21 cellular contexts compared by ENCODE assay signal in genomic region chr6:53829698-53830221, GRCh38. TPM values are rescaled to one million over a fixed set of nuclear protein-coding genes. Genes with fewer than 3 reads are reported as not detected.
DNase-seq lines count a peak whose midpoint lies in the region; ATAC-seq, FAIRE-seq and TF ChIP-seq lines count a peak whose summit lies in the region.
"Had no signal": no experiment of that assay in that cellular context is flagged by ENCODE, and none has a peak within 500 bp of the region (broad histone marks: within the 10 kb centered on the region; RNA-seq: fewer than 3 reads in every experiment).

No MANE protein-coding gene starts in this region.

- H3K27ac ChIP-seq in left lung (no peak overlapping the region), smooth muscle cell (ENCODE audit: low read depth) (peak overlapping the region; percentile 58), body of pancreas (peak overlapping the region in 1 of 4 donors; percentile 23), spleen (no peak overlapping the region)
- H3K27ac ChIP-seq: suprapubic skin had no signal

- H3K4me1 ChIP-seq in left lung (no peaks in the 10 kb centered on the region), smooth muscle cell (ENCODE audit: low read depth) (peaks cover 24% of the 10 kb centered on the region), body of pancreas (peaks cover 35% of the 10 kb centered on the region), spleen (no peaks in the 10 kb centered on the region)

- H3K4me3 Mint-ChIP-seq in brain = peak overlapping the region in 1 of 5 experiments; percentile 13
- H3K4me3 Mint-ChIP-seq: activated CD8-positive, alpha-beta memory T cell treated with anti-CD3 and anti-CD28 coated beads, Interleukin-2, amount 10 ng/mL, durations not matched to agents 7 days and 5 days; CD4-positive, CD25-positive, alpha-beta regulatory T cell had no signal

- no peaks in the 10 kb centered on the region for H3K36me3 Mint-ChIP-seq in brain
- H3K36me3 Mint-ChIP-seq: activated CD8-positive, alpha-beta memory T cell treated with anti-CD3 and anti-CD28 coated beads, Interleukin-2, amount 10 ng/mL, durations not matched to agents 7 days and 5 days; activated naive CD4-positive, alpha-beta T cell treated with anti-CD3 and anti-CD28 coated beads, Interleukin-2, amount 50 U/mL, for 72 hours; CD4-positive, CD25-positive, alpha-beta regulatory T cell had no signal

- peaks cover 14% of the 10 kb centered on the region for H3F3A ChIP-seq in smooth muscle cell (ENCODE audit: low read depth)

- no peak overlapping the region for H2AFZ ChIP-seq in smooth muscle cell (ENCODE audit: low read depth)

- H3K9ac ChIP-seq in smooth muscle cell (ENCODE audit: low read depth) = no peak overlapping the region

- intact Hi-C loops in left lung (cut with DNase I) = no loop called here
- intact Hi-C loops in body of pancreas (cut with DNase I) = no loop called here
- intact Hi-C loops in spleen (cut with DNase I; ENCODE audit: low total_unique reads) = no loop called here

- H3K4me2 ChIP-seq in smooth muscle cell = no peak overlapping the region

- peak; percentile 55 for FAIRE-seq in HTR-8/SVneo (lab: Jason Lieb, UNC)
- FAIRE-seq: GM12891 had no signal

- H3K4me3 ChIP-seq in left lung (no peak overlapping the region), smooth muscle cell (no peak overlapping the region), body of pancreas (no peak overlapping the region), spleen (no peak overlapping the region)
- H3K4me3 ChIP-seq: ascending aorta, HAP-1, suprapubic skin had no signal

- 72% methylated on average over 5 of the region's 5 CpGs for WGBS in smooth muscle cell (ENCODE audit: low lambda C conversion rate)
- 67 to 71% methylated on average over 5 of the region's 5 CpGs for WGBS in body of pancreas, 2 donors
- WGBS in spleen, 5 donors = 81 to 93% (median 91%) methylated on average over 5 of the region's 5 CpGs

- TF ChIP-seq POLR2A in body of pancreas (IDR thresholded peaks at IDR 0.05) = no peak
- TF ChIP-seq POLR2A in spleen (IDR thresholded peaks at IDR 0.05) = no peak

- no peaks in the 10 kb centered on the region for H3K27me3 ChIP-seq in left lung
- no peaks in the 10 kb centered on the region for H3K27me3 ChIP-seq in smooth muscle cell (ENCODE audit: low read depth)
- H3K27me3 ChIP-seq in body of pancreas = no peaks in the 10 kb centered on the region
- H3K27me3 ChIP-seq in spleen (replicated peaks in 1 of 7) = no peaks in the 10 kb centered on the region
- H3K27me3 ChIP-seq: ascending aorta, suprapubic skin had no signal

- no peaks in the 10 kb centered on the region for H3K9me3 Mint-ChIP-seq in brain

- ATAC-seq in left lung (peak; percentile 24), GM19395 (IDR thresholded peaks at IDR 0.05; ENCODE audit: unreplicated experiment) (no peak), body of pancreas (no peak)
- ATAC-seq: activated CD8-positive, alpha-beta memory T cell treated with anti-CD3 and anti-CD28 coated beads, Interleukin-2, amount 10 ng/mL, durations not matched to agents 7 days and 5 days; activated naive CD4-positive, alpha-beta T cell treated with anti-CD3 and anti-CD28 coated beads, Interleukin-2, amount 50 U/mL, for 72 hours; right cardiac atrium had no signal

- peaks cover 83% of the 10 kb centered on the region for H3K4me1 Mint-ChIP-seq in brain

- H3K9me3 ChIP-seq in left lung = no peaks in the 10 kb centered on the region
- no peaks in the 10 kb centered on the region for H3K9me3 ChIP-seq in smooth muscle cell (replicated peaks; ENCODE audit: low read depth)
- H3K9me3 ChIP-seq in body of pancreas = no peaks in the 10 kb centered on the region
- H3K9me3 ChIP-seq in spleen = no peaks in the 10 kb centered on the region
- H3K9me3 ChIP-seq: ascending aorta, HAP-1, suprapubic skin had no signal

- H4K20me1 ChIP-seq in smooth muscle cell (ENCODE audit: low read depth) = peaks cover 42% of the 10 kb centered on the region

- H3K79me2 ChIP-seq in smooth muscle cell (ENCODE audit: low read depth) = peaks cover 61% of the 10 kb centered on the region

- no peak for TF ChIP-seq CTCF in brain (conservative IDR thresholded peaks at IDR 0.05)
- TF ChIP-seq CTCF in left lung (IDR thresholded peaks at IDR 0.05) = no peak
- TF ChIP-seq CTCF in smooth muscle cell (IDR thresholded peaks at IDR 0.05; ENCODE audit: borderline replicate concordance, insufficient read depth, poor library complexity, severe bottlenecking) = no peak
- no peak for TF ChIP-seq CTCF in body of pancreas (IDR thresholded peaks at IDR 0.05)
- TF ChIP-seq CTCF in spleen (IDR thresholded peaks at IDR 0.05 in 8 of 11, conservative IDR thresholded peaks at IDR 0.05 in 3 of 11) = no peak

- H3K36me3 ChIP-seq in left lung (no peaks in the 10 kb centered on the region), smooth muscle cell (ENCODE audit: low read depth) (no peaks in the 10 kb centered on the region), body of pancreas (replicated peaks in 1 of 2; ENCODE audit: insufficient read depth in 1 of 2, low read depth in 2 of 2) (no peaks in the 10 kb centered on the region), spleen (no peaks in the 10 kb centered on the region)
- H3K36me3 ChIP-seq: ascending aorta, HAP-1, suprapubic skin had no signal

- peaks cover 5% of the 10 kb centered on the region for H3K27me3 Mint-ChIP-seq in brain
- H3K27me3 Mint-ChIP-seq: activated CD8-positive, alpha-beta memory T cell treated with anti-CD3 and anti-CD28 coated beads, Interleukin-2, amount 10 ng/mL, durations not matched to agents 7 days and 5 days; CD4-positive, CD25-positive, alpha-beta regulatory T cell had no signal

- peak overlapping the region in 3 of 5 experiments; percentile 53 to 80 (median 54) for H3K27ac Mint-ChIP-seq in brain
- H3K27ac Mint-ChIP-seq: activated CD8-positive, alpha-beta memory T cell treated with anti-CD3 and anti-CD28 coated beads, Interleukin-2, amount 10 ng/mL, durations not matched to agents 7 days and 5 days; activated naive CD4-positive, alpha-beta T cell treated with anti-CD3 and anti-CD28 coated beads, Interleukin-2, amount 50 U/mL, for 72 hours; CD4-positive, CD25-positive, alpha-beta regulatory T cell had no signal

- no peak for DNase-seq in HTR-8/SVneo (ENCODE audit: insufficient read length, low spot score)
- no peak for DNase-seq in left lung
- no peak for DNase-seq in smooth muscle cell (lab: John Stamatoyannopoulos, UW; ENCODE audit: unreplicated experiment)
- DNase-seq in body of pancreas = no peak
- no peak for DNase-seq in spleen
- DNase-seq: activated CD4-positive, alpha-beta T cell treated with anti-CD3 and anti-CD28 coated beads for 48 hours; activated CD8-positive, alpha-beta memory T cell treated with anti-CD3 and anti-CD28 coated beads, Interleukin-2, amount 10 ng/mL, durations not matched to agents 7 days and 5 days; CD4-positive, CD25-positive, alpha-beta regulatory T cell; DMS153; glutamatergic neuron; NCI-H1417 treated with DMSO at 0.1 percent for 48 hours; NCI-H526 treated with DMSO at 0.1 percent for 48 hours; right cardiac atrium; Right ventricle myocardium superior had no signal

RNA-seq across cellular contexts. Expression of gene LRRC1, which starts 35.0 kb away (rescaled TPM):
- polyA plus RNA-seq in brain (ENCODE audit: insufficient read depth, low read depth, low replicate concordance) = 7.6 TPM
- total RNA-seq in left lung = 10 to 100 TPM; 10.1 to 16.4 TPM
- total RNA-seq in smooth muscle cell = 19.9 and 24.0 TPM in 2 replicates
- polyA plus RNA-seq in smooth muscle cell = 11.8 and 14.6 TPM in 2 replicates
- 10 to 100 TPM; 13.2 to 17.1 TPM for total RNA-seq in body of pancreas
- 1 to 10 TPM; 2.4 to 6.3 (median 4.0) TPM for total RNA-seq in spleen
- 1 to 10 TPM; 1.8 to 2.2 (median 2.0) TPM for polyA plus RNA-seq in spleen
